8 cellular contexts compared by ENCODE assay signal in the genomic region with DNA sequence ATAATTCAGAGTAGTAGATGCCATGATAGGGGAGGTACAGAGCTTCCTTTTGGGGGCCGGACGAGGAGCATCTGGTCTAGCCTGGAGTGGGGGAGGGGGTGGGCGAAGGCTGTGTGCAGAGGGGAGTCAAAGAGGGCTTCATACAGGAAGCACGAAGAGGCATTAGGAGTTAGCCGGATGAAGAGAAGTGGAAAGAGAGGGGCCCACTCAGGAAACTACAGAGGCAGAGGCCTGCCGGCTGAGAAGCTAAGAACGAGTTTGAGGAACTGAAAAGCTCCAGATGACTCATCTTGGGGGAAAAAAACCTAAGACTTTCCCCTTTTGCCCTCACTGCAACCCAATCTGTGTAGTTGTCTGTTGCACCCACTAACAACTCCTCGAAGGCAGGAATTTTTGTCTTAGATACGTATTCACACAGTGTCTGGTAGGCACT. TPM values are rescaled to one million over a fixed set of nuclear protein-coding genes. Genes with fewer than 3 reads are reported as not detected.
DNase-seq lines count a peak whose midpoint lies in the region; ATAC-seq lines count a peak whose summit lies in the region.

No MANE protein-coding gene starts in this region.

- H3K27me3 Mint-ChIP-seq in activated CD4-positive, alpha-beta T cell treated with anti-CD3 and anti-CD28 coated beads, Interleukin-2, amount 10 ng/mL, durations not matched to agents 7 days and 5 days: no peaks in the 10 kb centered on the region
- no peaks in the 10 kb centered on the region for H3K27me3 Mint-ChIP-seq in naive B cell
- no peaks in the 10 kb centered on the region for H3K27me3 Mint-ChIP-seq in stimulated activated naive CD8-positive, alpha-beta T cell treated with anti-CD3 and anti-CD28 coated beads, Interleukin-15, Interleukin-2, amounts not matched to agents 100 ng/mL and 50 ng/mL, for 24 hours

- CTCF ChIA-PET in activated CD4-positive, alpha-beta T cell treated with anti-CD3 and anti-CD28 coated beads, Interleukin-2, amount 10 ng/mL, durations not matched to agents 7 days and 5 days (lab: Charles Lee): interaction anchor here (0.7 to 2.1 kb wide), 10 partner anchors 9 to 243 kb away, joined by 3 to 5 read pairs (median 4); a partner anchor contains a TSS

- H3K4me3 Mint-ChIP-seq in activated CD4-positive, alpha-beta T cell treated with anti-CD3 and anti-CD28 coated beads, Interleukin-2, amount 10 ng/mL, durations not matched to agents 7 days and 5 days: peak overlapping the region; percentile 98
- peak overlapping the region; percentile 98 to 100 (median 100) for H3K4me3 Mint-ChIP-seq in naive B cell
- H3K4me3 Mint-ChIP-seq in stimulated activated naive CD8-positive, alpha-beta T cell treated with anti-CD3 and anti-CD28 coated beads, Interleukin-15, Interleukin-2, amounts not matched to agents 100 ng/mL and 50 ng/mL, for 24 hours: peak overlapping the region; percentile 92

- H3K27ac Mint-ChIP-seq in activated CD4-positive, alpha-beta T cell treated with anti-CD3 and anti-CD28 coated beads, Interleukin-2, amount 10 ng/mL, durations not matched to agents 7 days and 5 days: peak overlapping the region; percentile 99
- peak overlapping the region; percentile 99 to 100 (median 100) for H3K27ac Mint-ChIP-seq in naive B cell
- H3K27ac Mint-ChIP-seq in stimulated activated naive CD8-positive, alpha-beta T cell treated with anti-CD3 and anti-CD28 coated beads, Interleukin-15, Interleukin-2, amounts not matched to agents 100 ng/mL and 50 ng/mL, for 24 hours: peak overlapping the region; percentile 97

- peaks cover 34% of the 10 kb centered on the region for H3K36me3 Mint-ChIP-seq in activated CD4-positive, alpha-beta T cell treated with anti-CD3 and anti-CD28 coated beads, Interleukin-2, amount 10 ng/mL, durations not matched to agents 7 days and 5 days (ENCODE audit: low read depth)
- peaks cover 10 to 12% of the 10 kb centered on the region in 2 donors for H3K36me3 Mint-ChIP-seq in naive B cell
- peaks cover 38% of the 10 kb centered on the region for H3K36me3 Mint-ChIP-seq in stimulated activated naive CD8-positive, alpha-beta T cell treated with anti-CD3 and anti-CD28 coated beads, Interleukin-15, Interleukin-2, amounts not matched to agents 100 ng/mL and 50 ng/mL, for 24 hours (ENCODE audit: low read depth)

- H3K4me1 Mint-ChIP-seq in activated CD4-positive, alpha-beta T cell treated with anti-CD3 and anti-CD28 coated beads, Interleukin-2, amount 10 ng/mL, durations not matched to agents 7 days and 5 days: peaks cover 43% of the 10 kb centered on the region
- peaks cover 36 to 57% (median 50%) of the 10 kb centered on the region in 3 donors for H3K4me1 Mint-ChIP-seq in naive B cell
- H3K4me1 Mint-ChIP-seq in stimulated activated naive CD8-positive, alpha-beta T cell treated with anti-CD3 and anti-CD28 coated beads, Interleukin-15, Interleukin-2, amounts not matched to agents 100 ng/mL and 50 ng/mL, for 24 hours (ENCODE audit: low read depth): peaks cover 51% of the 10 kb centered on the region

- DNase-seq in NCI-H1105 (lab: John Stamatoyannopoulos, UW) (peak; percentile 41), NCI-H1105 treated with DMSO at 0.1 percent for 48 hours (lab: John Stamatoyannopoulos, UW) (no peak), NCI-H146 treated with DMSO at 0.1 percent for 48 hours (lab: John Stamatoyannopoulos, UW; ENCODE audit: unreplicated experiment) (peak; percentile 57), epidermal melanocyte (ENCODE audit: insufficient read length, low spot score) (peak; percentile 22), naive B cell (peak; percentile 84)
- peak; percentile 60 for DNase-seq in activated CD4-positive, alpha-beta T cell treated with anti-CD3 and anti-CD28 coated beads, Interleukin-2, amount 10 ng/mL, durations not matched to agents 7 days and 5 days

- no peaks in the 10 kb centered on the region for H3K9me3 Mint-ChIP-seq in activated CD4-positive, alpha-beta T cell treated with anti-CD3 and anti-CD28 coated beads, Interleukin-2, amount 10 ng/mL, durations not matched to agents 7 days and 5 days
- no peaks in the 10 kb centered on the region for H3K9me3 Mint-ChIP-seq in naive B cell
- no peaks in the 10 kb centered on the region for H3K9me3 Mint-ChIP-seq in stimulated activated naive CD8-positive, alpha-beta T cell treated with anti-CD3 and anti-CD28 coated beads, Interleukin-15, Interleukin-2, amounts not matched to agents 100 ng/mL and 50 ng/mL, for 24 hours

- ATAC-seq in HG02610 (IDR thresholded peaks at IDR 0.05; ENCODE audit: unreplicated experiment): peak; percentile 63
- ATAC-seq in naive B cell (ENCODE audit: low read depth in 2 of 2): peak; percentile 62 to 66

- POLR2A ChIA-PET in activated CD4-positive, alpha-beta T cell treated with anti-CD3 and anti-CD28 coated beads, Interleukin-2, amount 10 ng/mL, durations not matched to agents 7 days and 5 days (lab: Charles Lee): interaction anchor here (0.5 to 2.2 kb wide), 9 partner anchors 40 to 244 kb away, joined by 3 to 13 read pairs (median 5); a partner anchor contains a TSS

RNA-seq across cellular contexts. Expression of a gene that starts 0.7 kb away (rescaled TPM):
- total RNA-seq in activated CD4-positive, alpha-beta T cell treated with anti-CD3 and anti-CD28 coated beads, Interleukin-2, amount 10 ng/mL, durations not matched to agents 7 days and 5 days: 10 to 100 TPM; 69.7 to 75.0 TPM
- polyA plus RNA-seq in naive B cell (ENCODE audit: low read depth in 6 of 6): 100 to 1,000 TPM; 153 to 199 (median 177) TPM

RNA-seq across cellular contexts. Expression of a gene that starts 14.1 kb away (rescaled TPM):
- total RNA-seq in activated CD4-positive, alpha-beta T cell treated with anti-CD3 and anti-CD28 coated beads, Interleukin-2, amount 10 ng/mL, durations not matched to agents 7 days and 5 days: not detected
- polyA plus RNA-seq in naive B cell (ENCODE audit: low read depth in 6 of 6): 1 to 10 TPM in 1 of 6 donors, under 1 TPM in 3, not detected in 2; 0.41 to 1.9 (median 0.68) TPM

RNA-seq across cellular contexts. Expression of a gene that starts 30.6 kb away (rescaled TPM):
- 1 to 10 TPM; 1.1 to 1.3 TPM for total RNA-seq in activated CD4-positive, alpha-beta T cell treated with anti-CD3 and anti-CD28 coated beads, Interleukin-2, amount 10 ng/mL, durations not matched to agents 7 days and 5 days
- 1 to 10 TPM in 1 of 6 donors, under 1 TPM in 3, not detected in 2; 0.26 to 1.1 (median 0.28) TPM for polyA plus RNA-seq in naive B cell (ENCODE audit: low read depth in 6 of 6)

RNA-seq across cellular contexts. Expression of a gene that starts 49.0 kb away (rescaled TPM):
- total RNA-seq in activated CD4-positive, alpha-beta T cell treated with anti-CD3 and anti-CD28 coated beads, Interleukin-2, amount 10 ng/mL, durations not matched to agents 7 days and 5 days: 10 to 100 TPM; 18.7 to 21.3 TPM
- 10 to 100 TPM; 10.6 to 23.5 (median 15.7) TPM for polyA plus RNA-seq in naive B cell (ENCODE audit: low read depth in 6 of 6)

RNA-seq across cellular contexts. Expression of a gene that starts 50.5 kb away (rescaled TPM):
- total RNA-seq in activated CD4-positive, alpha-beta T cell treated with anti-CD3 and anti-CD28 coated beads, Interleukin-2, amount 10 ng/mL, durations not matched to agents 7 days and 5 days: 10 to 100 TPM; 68.7 to 74.0 TPM
- polyA plus RNA-seq in naive B cell (ENCODE audit: low read depth in 6 of 6): 10 to 100 TPM; 26.8 to 81.7 (median 61.0) TPM
